Comparison of ENCODE assay signal across 1 cellular context in the genomic region with DNA sequence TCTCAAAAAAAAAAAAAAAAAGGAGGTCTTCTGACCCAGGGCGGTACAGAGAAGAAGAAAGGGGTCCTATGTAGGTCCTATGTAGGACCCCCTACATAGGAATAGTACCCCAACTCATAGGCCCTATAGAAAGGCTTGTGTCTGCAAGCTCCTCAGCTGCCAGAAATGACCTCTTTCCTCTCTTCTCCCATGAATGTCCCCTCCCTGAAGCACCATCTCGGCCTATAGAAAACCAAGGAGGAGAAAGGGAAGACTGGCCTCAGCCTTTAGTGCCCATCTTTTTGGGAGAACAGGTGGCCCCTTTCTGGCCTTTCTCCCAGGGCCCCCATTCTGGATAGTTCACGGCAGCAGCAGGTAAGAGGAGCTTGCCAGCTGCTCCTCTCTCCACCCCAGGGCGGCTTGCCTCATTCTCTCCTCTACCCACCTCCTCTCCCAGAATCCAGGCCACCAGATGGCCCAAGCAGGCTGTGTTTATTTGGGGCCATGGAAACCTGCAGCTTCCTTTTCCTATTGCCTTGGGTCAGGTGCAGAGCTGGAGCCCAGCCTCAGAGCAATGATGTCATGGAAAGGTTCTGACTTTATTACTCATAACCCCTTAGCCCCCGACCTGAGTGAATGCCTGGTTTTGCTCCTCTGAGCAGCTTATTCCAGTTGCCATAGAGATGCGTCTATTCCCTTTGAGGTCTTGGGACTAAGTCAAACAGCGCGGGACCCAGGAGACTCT.
TF ChIP-seq lines count a peak whose summit lies in the region.

No MANE protein-coding gene starts in this region.

TF ChIP-seq in K562, 482 proteins besides CTCF, POLR2A, EP300 and RAD21 (continues in another document):
- TF ChIP-seq BHLHE40 (IDR thresholded peaks at IDR 0.05; ENCODE audit: low read length) (peak; percentile 48; the same call in 1 of the 2 replicates), ZNF561 (CRISPR knock-in tag; conservative IDR thresholded peaks at IDR 0.05) (no peak), RFX1 (IDR thresholded peaks at IDR 0.05) (peak; percentile 67), ZFP30 (CRISPR knock-in tag; IDR thresholded peaks at IDR 0.05; ENCODE audit: borderline replicate concordance) (no peak), CBX1 (IDR thresholded peaks at IDR 0.05; ENCODE audit: low read depth) (no peak), FOXJ2 (tag; IDR thresholded peaks at IDR 0.05) (peak; percentile 95), NBN (IDR thresholded peaks at IDR 0.05; ENCODE audit: low read depth) (no peak), BDP1 (IDR thresholded peaks at IDR 0.05; ENCODE audit: insufficient read depth, insufficient read length) (no peak), ZHX1 (conservative IDR thresholded peaks at IDR 0.05; ENCODE audit: low read length) (no peak), HDAC3 (IDR thresholded peaks at IDR 0.05; ENCODE audit: borderline replicate concordance, partially characterized antibody) (no peak), ELF2 (CRISPR knock-in tag; IDR thresholded peaks at IDR 0.05) (no peak), MAFK (IDR thresholded peaks at IDR 0.05; ENCODE audit: low read length) (no peak), PCBP2 (IDR thresholded peaks at IDR 0.05; ENCODE audit: low read depth, low read length, poor library complexity, severe bottlenecking) (no peak), CREBBP (IDR thresholded peaks at IDR 0.05; ENCODE audit: low read depth, low read length) (no peak), HDAC1 (IDR thresholded peaks at IDR 0.05) (no peak), TFE3 (CRISPR knock-in tag; IDR thresholded peaks at IDR 0.05) (no peak), HNRNPUL1 (IDR thresholded peaks at IDR 0.05; ENCODE audit: low read length) (no peak), FOXA3 (CRISPR knock-in tag; conservative IDR thresholded peaks at IDR 0.05 in 1 of 2, IDR thresholded peaks at IDR 0.05 in 1 of 2) (no peak), KAT7 (CRISPR knock-in tag; IDR thresholded peaks at IDR 0.05; ENCODE audit: borderline replicate concordance) (no peak), SLC30A9 (CRISPR knock-in tag; IDR thresholded peaks at IDR 0.05) (no peak), ZBED1 (IDR thresholded peaks at IDR 0.05) (no peak), KLF13 (tag; IDR thresholded peaks at IDR 0.05; ENCODE audit: borderline replicate concordance, low read depth) (no peak), SFPQ (IDR thresholded peaks at IDR 0.05; ENCODE audit: low read depth, low read length) (no peak), ESRRB (CRISPR knock-in tag; IDR thresholded peaks at IDR 0.05; ENCODE audit: borderline replicate concordance) (no peak), KLF16 (IDR thresholded peaks at IDR 0.05) (no peak), ATF3 (IDR thresholded peaks at IDR 0.05) (peak; percentile 68), ATF3 (CRISPR knock-in tag; conservative IDR thresholded peaks at IDR 0.05) (no peak), RBM15 (IDR thresholded peaks at IDR 0.05; ENCODE audit: insufficient read depth, low read length) (no peak), TGIF2 (CRISPR knock-in tag; IDR thresholded peaks at IDR 0.05) (no peak), FOXP1 (CRISPR knock-in tag; IDR thresholded peaks at IDR 0.05) (no peak), NELFE (IDR thresholded peaks at IDR 0.05; ENCODE audit: insufficient read depth, insufficient read length) (no peak), TAL1 (IDR thresholded peaks at IDR 0.05) (no peak), IRF2 (CRISPR knock-in tag; IDR thresholded peaks at IDR 0.05) (no peak), CHD4 (IDR thresholded peaks at IDR 0.05; ENCODE audit: insufficient read depth, insufficient replicate concordance, low read depth, low read length, poor library complexity, severe bottlenecking) (no peak), SAFB2 (IDR thresholded peaks at IDR 0.05; ENCODE audit: borderline replicate concordance, low read depth, low read length, severe bottlenecking) (no peak), HMG20B (CRISPR knock-in tag; IDR thresholded peaks at IDR 0.05) (no peak), JUN (IDR thresholded peaks at IDR 0.05; ENCODE audit: borderline replicate concordance, low read depth, low read length) (peak; percentile 51; the same call in 1 of the 2 replicates), JUN (CRISPR knock-in tag; IDR thresholded peaks at IDR 0.05; ENCODE audit: borderline replicate concordance) (no peak), ATF7 (IDR thresholded peaks at IDR 0.05) (peak; percentile 85), JUND (IDR thresholded peaks at IDR 0.05; ENCODE audit: borderline replicate concordance, low read depth, low read length) (0 out of 2 replicates have a peak, but pooled peaks have one; percentile 25), JUND (tag; IDR thresholded peaks at IDR 0.05; ENCODE audit: borderline replicate concordance, low read depth, low read length) (peak; percentile 36; the same call in 2 of the 3 replicates), HNRNPH1 (optimal IDR thresholded peaks at IDR 0.05; ENCODE audit: low read depth, low read length) (no peak), CCNT2 (IDR thresholded peaks at IDR 0.05; ENCODE audit: borderline replicate concordance, extremely low read depth, insufficient read length, low read depth, low read length) (no peak), RBM25 (IDR thresholded peaks at IDR 0.05; ENCODE audit: low read depth, low read length, severe bottlenecking) (no peak), PTRF (tag; IDR thresholded peaks at IDR 0.05) (no peak), GABPB1 (CRISPR knock-in tag; IDR thresholded peaks at IDR 0.05) (no peak), PHF21A (IDR thresholded peaks at IDR 0.05; ENCODE audit: borderline replicate concordance, low read depth) (no peak), ZNF785 (CRISPR knock-in tag; IDR thresholded peaks at IDR 0.05) (no peak), SIN3B (IDR thresholded peaks at IDR 0.05; ENCODE audit: low read depth) (no peak), CAMTA2 (CRISPR knock-in tag; conservative IDR thresholded peaks at IDR 0.05) (no peak)
- TF ChIP-seq, protein P1, sequence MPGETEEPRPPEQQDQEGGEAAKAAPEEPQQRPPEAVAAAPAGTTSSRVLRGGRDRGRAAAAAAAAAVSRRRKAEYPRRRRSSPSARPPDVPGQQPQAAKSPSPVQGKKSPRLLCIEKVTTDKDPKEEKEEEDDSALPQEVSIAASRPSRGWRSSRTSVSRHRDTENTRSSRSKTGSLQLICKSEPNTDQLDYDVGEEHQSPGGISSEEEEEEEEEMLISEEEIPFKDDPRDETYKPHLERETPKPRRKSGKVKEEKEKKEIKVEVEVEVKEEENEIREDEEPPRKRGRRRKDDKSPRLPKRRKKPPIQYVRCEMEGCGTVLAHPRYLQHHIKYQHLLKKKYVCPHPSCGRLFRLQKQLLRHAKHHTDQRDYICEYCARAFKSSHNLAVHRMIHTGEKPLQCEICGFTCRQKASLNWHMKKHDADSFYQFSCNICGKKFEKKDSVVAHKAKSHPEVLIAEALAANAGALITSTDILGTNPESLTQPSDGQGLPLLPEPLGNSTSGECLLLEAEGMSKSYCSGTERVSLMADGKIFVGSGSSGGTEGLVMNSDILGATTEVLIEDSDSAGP (CRISPR knock-in tag; IDR thresholded peaks at IDR 0.05), result no peak
- TF ChIP-seq, protein P2, sequence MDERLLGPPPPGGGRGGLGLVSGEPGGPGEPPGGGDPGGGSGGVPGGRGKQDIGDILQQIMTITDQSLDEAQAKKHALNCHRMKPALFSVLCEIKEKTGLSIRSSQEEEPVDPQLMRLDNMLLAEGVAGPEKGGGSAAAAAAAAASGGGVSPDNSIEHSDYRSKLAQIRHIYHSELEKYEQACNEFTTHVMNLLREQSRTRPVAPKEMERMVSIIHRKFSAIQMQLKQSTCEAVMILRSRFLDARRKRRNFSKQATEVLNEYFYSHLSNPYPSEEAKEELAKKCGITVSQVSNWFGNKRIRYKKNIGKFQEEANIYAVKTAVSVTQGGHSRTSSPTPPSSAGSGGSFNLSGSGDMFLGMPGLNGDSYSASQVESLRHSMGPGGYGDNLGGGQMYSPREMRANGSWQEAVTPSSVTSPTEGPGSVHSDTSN (CRISPR knock-in tag; IDR thresholded peaks at IDR 0.05; ENCODE audit: low read depth), result no peak
- TF ChIP-seq, protein P2 (tag; conservative IDR thresholded peaks at IDR 0.05; ENCODE audit: low read depth), result no peak
- TF ChIP-seq, protein P3, sequence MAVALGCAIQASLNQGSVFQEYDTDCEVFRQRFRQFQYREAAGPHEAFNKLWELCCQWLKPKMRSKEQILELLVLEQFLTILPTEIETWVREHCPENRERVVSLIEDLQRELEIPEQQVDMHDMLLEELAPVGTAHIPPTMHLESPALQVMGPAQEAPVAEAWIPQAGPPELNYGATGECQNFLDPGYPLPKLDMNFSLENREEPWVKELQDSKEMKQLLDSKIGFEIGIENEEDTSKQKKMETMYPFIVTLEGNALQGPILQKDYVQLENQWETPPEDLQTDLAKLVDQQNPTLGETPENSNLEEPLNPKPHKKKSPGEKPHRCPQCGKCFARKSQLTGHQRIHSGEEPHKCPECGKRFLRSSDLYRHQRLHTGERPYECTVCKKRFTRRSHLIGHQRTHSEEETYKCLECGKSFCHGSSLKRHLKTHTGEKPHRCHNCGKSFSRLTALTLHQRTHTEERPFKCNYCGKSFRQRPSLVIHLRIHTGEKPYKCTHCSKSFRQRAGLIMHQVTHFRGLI (CRISPR knock-in tag; IDR thresholded peaks at IDR 0.05), result no peak
- TF ChIP-seq, protein P4, sequence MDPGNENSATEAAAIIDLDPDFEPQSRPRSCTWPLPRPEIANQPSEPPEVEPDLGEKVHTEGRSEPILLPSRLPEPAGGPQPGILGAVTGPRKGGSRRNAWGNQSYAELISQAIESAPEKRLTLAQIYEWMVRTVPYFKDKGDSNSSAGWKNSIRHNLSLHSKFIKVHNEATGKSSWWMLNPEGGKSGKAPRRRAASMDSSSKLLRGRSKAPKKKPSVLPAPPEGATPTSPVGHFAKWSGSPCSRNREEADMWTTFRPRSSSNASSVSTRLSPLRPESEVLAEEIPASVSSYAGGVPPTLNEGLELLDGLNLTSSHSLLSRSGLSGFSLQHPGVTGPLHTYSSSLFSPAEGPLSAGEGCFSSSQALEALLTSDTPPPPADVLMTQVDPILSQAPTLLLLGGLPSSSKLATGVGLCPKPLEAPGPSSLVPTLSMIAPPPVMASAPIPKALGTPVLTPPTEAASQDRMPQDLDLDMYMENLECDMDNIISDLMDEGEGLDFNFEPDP (CRISPR knock-in tag; IDR thresholded peaks at IDR 0.05), result no peak
